ENCODE assay signal across 20 cellular contexts in genomic region chr3:152155246-152155645, GRCh38.
DNase-seq lines count a peak whose midpoint lies in the region; ATAC-seq, FAIRE-seq and TF ChIP-seq lines count a peak whose summit lies in the region.
"Had no signal": no experiment of that assay in that cellular context is flagged by ENCODE, and none has a peak within 500 bp of the region (broad histone marks: within the 10 kb centered on the region; RNA-seq: fewer than 3 reads in every experiment).

No MANE protein-coding gene starts in this region.

- no peaks in the 10 kb centered on the region for H4K20me1 ChIP-seq in SK-N-SH (ENCODE audit: insufficient read depth)

- intact Hi-C loops in sigmoid colon (cut with DNase I): loop anchor here (5.0 kb wide), 1 partner anchor 58 kb away; no protein-coding TSS in a partner anchor
- intact Hi-C loops in pancreas (cut with DNase I): no loop called here

- FAIRE-seq in endometrium (lab: Jason Lieb, UNC) (peak; percentile 39), pancreas (lab: Jason Lieb, UNC) (no peak)
- FAIRE-seq: HTR-8/SVneo had no signal

- TF ChIP-seq CTCF in SK-N-SH (IDR thresholded peaks at IDR 0.05) (no peak), sigmoid colon (IDR thresholded peaks at IDR 0.05) (no peak), pancreas (IDR thresholded peaks at IDR 0.05) (no peak)

- H3K4me2 ChIP-seq in SK-N-SH: peak overlapping the region; percentile 47

- H3K9me2 ChIP-seq in SK-N-SH: no peaks in the 10 kb centered on the region

- H3K27ac ChIP-seq in SK-N-SH (ENCODE audit: low read depth in 2 of 2, low read length in 1 of 2) (peak overlapping the region; percentile 70 to 74; a peak in 3 of 4 replicates), sigmoid colon (peak overlapping the region; percentile 34 to 79 (median 56)), pancreas (no peak overlapping the region)
- H3K27ac ChIP-seq: HL-60, SJSA1 had no signal

- no peaks in the 10 kb centered on the region for H3K27me3 ChIP-seq in SK-N-SH (ENCODE audit: insufficient read depth)
- H3K27me3 ChIP-seq in sigmoid colon: no peaks in the 10 kb centered on the region
- H3K27me3 ChIP-seq in MG63: no peaks in the 10 kb centered on the region
- H3K27me3 ChIP-seq in pancreas: no peaks in the 10 kb centered on the region
- H3K27me3 ChIP-seq: SJSA1 had no signal

- peaks cover 25% of the 10 kb centered on the region for H3F3A ChIP-seq in SK-N-SH (replicated peaks; ENCODE audit: insufficient read depth)

- no peak for TF ChIP-seq RAD21 in SK-N-SH (IDR thresholded peaks at IDR 0.05; ENCODE audit: low read length)

- peaks cover 0 to 7% of the 10 kb centered on the region in 2 experiments for H3K36me3 ChIP-seq in SK-N-SH (replicated peaks in 1 of 2; ENCODE audit: control insufficient read depth in 1 of 2, insufficient read depth in 2 of 2, low read length in 1 of 2)
- no peaks in the 10 kb centered on the region for H3K36me3 ChIP-seq in sigmoid colon
- H3K36me3 ChIP-seq in MG63: no peaks in the 10 kb centered on the region
- no peaks in the 10 kb centered on the region for H3K36me3 ChIP-seq in pancreas
- H3K36me3 ChIP-seq: HAP-1, SJSA1 had no signal

- no peak for DNase-seq in SK-N-SH
- DNase-seq in sigmoid colon: no peak
- no peak for DNase-seq in NCI-H2171 treated with DMSO at 0.1 percent for 48 hours (lab: John Stamatoyannopoulos, UW)
- DNase-seq in NCI-H1417 (lab: John Stamatoyannopoulos, UW): no peak
- DNase-seq in MG63: no peak
- DNase-seq in pancreas: no peak
- DNase-seq: Calu3; CD4-positive, alpha-beta memory T cell; DMS53; MV-4-11; NCI-H1417 treated with DMSO at 0.1 percent for 48 hours; NCI-H2029 treated with DMSO at 0.1 percent for 48 hours; NCI-H510A; NCI-H82; PC-3 had no signal

- no peak for TF ChIP-seq POLR2A in sigmoid colon (IDR thresholded peaks at IDR 0.05)

- WGBS in SK-N-SH (ENCODE audit: low lambda C conversion rate): 61% methylated on average over 3 of the region's 3 CpGs
- WGBS in sigmoid colon, 2 donors: 93 to 97% methylated on average over 3 of the region's 3 CpGs
- WGBS in pancreas, 2 donors: 93 to 94% methylated on average over 3 of the region's 3 CpGs

- H3K4me3 ChIP-seq in SK-N-SH (ENCODE audit: low read depth in 2 of 2, low read length in 1 of 2): no peak overlapping the region; a peak in 1 of 4 replicates
- H3K4me3 ChIP-seq in sigmoid colon: peak overlapping the region in 1 of 4 donors; percentile 5
- no peak overlapping the region for H3K4me3 ChIP-seq in MG63
- no peak overlapping the region for H3K4me3 ChIP-seq in pancreas
- H3K4me3 ChIP-seq: HAP-1, SJSA1 had no signal

- no peak overlapping the region; the same call in 1 of the 2 replicates for H2AFZ ChIP-seq in SK-N-SH (ENCODE audit: low read depth)

- peak overlapping the region; percentile 44; the same call in 1 of the 2 replicates for H3K9ac ChIP-seq in SK-N-SH

- no peaks in the 10 kb centered on the region for H3K9me3 ChIP-seq in SK-N-SH
- no peaks in the 10 kb centered on the region for H3K9me3 ChIP-seq in sigmoid colon
- no peaks in the 10 kb centered on the region for H3K9me3 ChIP-seq in MG63
- H3K9me3 ChIP-seq in pancreas: no peaks in the 10 kb centered on the region
- H3K9me3 ChIP-seq: HAP-1, SJSA1 had no signal

- POLR2A ChIA-PET in SK-N-SH (lab: Yijun Ruan, JAX): no interaction called here

- H3K79me2 ChIP-seq in SK-N-SH (ENCODE audit: insufficient read depth): no peaks in the 10 kb centered on the region

- ATAC-seq in pancreas: no peak
- ATAC-seq: PC-3 had no signal

- H3K4me1 ChIP-seq in SK-N-SH (ENCODE audit: control insufficient read depth in 1 of 2, insufficient read depth in 2 of 2, low read depth in 1 of 2, low read length in 1 of 2): peaks cover 3 to 18% of the 10 kb centered on the region in 2 experiments; a peak in 3 of 4 replicates
- H3K4me1 ChIP-seq in sigmoid colon: peaks cover 0 to 74% (median 35%) of the 10 kb centered on the region in 4 donors
- no peaks in the 10 kb centered on the region for H3K4me1 ChIP-seq in pancreas
- H3K4me1 ChIP-seq: HAP-1 had no signal

- TF ChIP-seq EP300 in SK-N-SH (IDR thresholded peaks at IDR 0.05; ENCODE audit: borderline replicate concordance in 1 of 2, low read depth in 1 of 2, low read length in 1 of 2) (no peak), sigmoid colon (IDR thresholded peaks at IDR 0.05) (no peak)

- CTCF ChIA-PET in SK-N-SH (lab: Yijun Ruan, JAX): interaction anchor here (1.1 kb wide), 1 partner anchor 288 kb away, joined by 4 read pairs; no protein-coding TSS in a partner anchor

TF ChIP-seq in SK-N-SH, 30 proteins besides CTCF, POLR2A, EP300 and RAD21:
- no peak for TF ChIP-seq ELF1 (IDR thresholded peaks at IDR 0.05)
- no peak for TF ChIP-seq RXRA (IDR thresholded peaks at IDR 0.05; ENCODE audit: borderline replicate concordance, low read depth)
- TF ChIP-seq MEF2A (IDR thresholded peaks at IDR 0.05; ENCODE audit: borderline replicate concordance, low read depth): peak; percentile 15; the same call in 1 of the 2 replicates
- no peak for TF ChIP-seq IRF3 (IDR thresholded peaks at IDR 0.05; ENCODE audit: low read depth, low read length)
- TF ChIP-seq NFIC (IDR thresholded peaks at IDR 0.05; ENCODE audit: borderline replicate concordance): no peak
- no peak for TF ChIP-seq EZH2phosphoT487 (IDR thresholded peaks at IDR 0.05; ENCODE audit: borderline replicate concordance, low read depth)
- TF ChIP-seq JUND (IDR thresholded peaks at IDR 0.05): no peak
- TF ChIP-seq, protein P1, sequence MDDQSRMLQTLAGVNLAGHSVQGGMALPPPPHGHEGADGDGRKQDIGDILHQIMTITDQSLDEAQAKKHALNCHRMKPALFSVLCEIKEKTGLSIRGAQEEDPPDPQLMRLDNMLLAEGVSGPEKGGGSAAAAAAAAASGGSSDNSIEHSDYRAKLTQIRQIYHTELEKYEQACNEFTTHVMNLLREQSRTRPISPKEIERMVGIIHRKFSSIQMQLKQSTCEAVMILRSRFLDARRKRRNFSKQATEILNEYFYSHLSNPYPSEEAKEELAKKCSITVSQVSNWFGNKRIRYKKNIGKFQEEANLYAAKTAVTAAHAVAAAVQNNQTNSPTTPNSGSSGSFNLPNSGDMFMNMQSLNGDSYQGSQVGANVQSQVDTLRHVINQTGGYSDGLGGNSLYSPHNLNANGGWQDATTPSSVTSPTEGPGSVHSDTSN (IDR thresholded peaks at IDR 0.05): peak; percentile 15; the same call in 1 of the 2 replicates
- TF ChIP-seq, protein P2, sequence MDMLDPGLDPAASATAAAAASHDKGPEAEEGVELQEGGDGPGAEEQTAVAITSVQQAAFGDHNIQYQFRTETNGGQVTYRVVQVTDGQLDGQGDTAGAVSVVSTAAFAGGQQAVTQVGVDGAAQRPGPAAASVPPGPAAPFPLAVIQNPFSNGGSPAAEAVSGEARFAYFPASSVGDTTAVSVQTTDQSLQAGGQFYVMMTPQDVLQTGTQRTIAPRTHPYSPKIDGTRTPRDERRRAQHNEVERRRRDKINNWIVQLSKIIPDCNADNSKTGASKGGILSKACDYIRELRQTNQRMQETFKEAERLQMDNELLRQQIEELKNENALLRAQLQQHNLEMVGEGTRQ (IDR thresholded peaks at IDR 0.05; ENCODE audit: borderline replicate concordance, low read depth, low read length): no peak
- TF ChIP-seq RCOR1 (IDR thresholded peaks at IDR 0.05; ENCODE audit: low read length): no peak
- TF ChIP-seq GATA2 (CRISPR knock-in tag; IDR thresholded peaks at IDR 0.05): no peak
- no peak for TF ChIP-seq MXI1 (IDR thresholded peaks at IDR 0.05; ENCODE audit: low read depth, low read length)

Comparison
In these comparisons a context has a peak if more than half of its experiments do, and no peak if none do; other contexts are left out.
1. H3K27ac ChIP-seq: peak in SK-N-SH (2 of 2) and sigmoid colon (4 of 4); none in pancreas (0 of 4).